In genomic region chr5:180080670-180081280, GRCh38 we compare ENCODE assay signal across 11 cellular contexts. TPM values are rescaled to one million over a fixed set of nuclear protein-coding genes. Genes with fewer than 3 reads are reported as not detected.
DNase-seq lines count a peak whose midpoint lies in the region; ATAC-seq lines count a peak whose summit lies in the region.
"Had no signal": no experiment of that assay in that cellular context is flagged by ENCODE, and none has a peak within 500 bp of the region (broad histone marks: within the 10 kb centered on the region; RNA-seq: fewer than 3 reads in every experiment).

No MANE protein-coding gene starts in this region.

- no peaks in the 10 kb centered on the region for H3K9me3 Mint-ChIP-seq in activated CD4-positive, alpha-beta T cell treated with anti-CD3 and anti-CD28 coated beads, Interleukin-2, amount 10 ng/mL, durations not matched to agents 24 days and 14 days
- H3K9me3 Mint-ChIP-seq in activated naive CD8-positive, alpha-beta T cell (ENCODE audit: low read depth) = no peaks in the 10 kb centered on the region
- H3K9me3 Mint-ChIP-seq: neural crest cell had no signal

- intact Hi-C loops in activated CD4-positive, alpha-beta T cell treated with anti-CD3 and anti-CD28 coated beads, Interleukin-2, amount 10 ng/mL, durations not matched to agents 24 days and 14 days (cut with micrococcal nuclease) = no loop called here
- intact Hi-C loops in posterior vena cava (cut with DNase I) = loop anchor here in 1 of 2 donors (10.0 kb wide), 1 partner anchor 1186 kb away; the partner anchor contains the start of gene ZFP2

- DNase-seq in CD1c-positive myeloid dendritic cell (ENCODE audit: extremely low spot score) (peak; percentile 33), AG08395 (ENCODE audit: low spot score) (no peak), posterior vena cava (ENCODE audit: low spot score) (no peak), epidermal melanocyte (ENCODE audit: insufficient read length, low spot score) (no peak)
- peak; percentile 67 for DNase-seq in activated CD4-positive, alpha-beta T cell treated with anti-CD3 and anti-CD28 coated beads, Interleukin-2, amount 10 ng/mL, durations not matched to agents 24 days and 14 days
- DNase-seq in stimulated activated CD4-positive, alpha-beta T cell treated with anti-CD3 and anti-CD28 coated beads, Interleukin-1b, Interleukin-23, amount 100 ng/mL, for 48 hours = peak; percentile 49
- DNase-seq: heart right ventricle, NCI-H446 had no signal

- peaks cover 19% of the 10 kb centered on the region for H3K27me3 Mint-ChIP-seq in activated CD4-positive, alpha-beta T cell treated with anti-CD3 and anti-CD28 coated beads, Interleukin-2, amount 10 ng/mL, durations not matched to agents 24 days and 14 days
- H3K27me3 Mint-ChIP-seq in activated naive CD8-positive, alpha-beta T cell = peaks cover 11% of the 10 kb centered on the region

- no peak overlapping the region for H3K27ac Mint-ChIP-seq in activated CD4-positive, alpha-beta T cell treated with anti-CD3 and anti-CD28 coated beads, Interleukin-2, amount 10 ng/mL, durations not matched to agents 24 days and 14 days
- H3K27ac Mint-ChIP-seq in activated naive CD8-positive, alpha-beta T cell = no peak overlapping the region

- no peak for ATAC-seq in GM18870 (IDR thresholded peaks at IDR 0.05; ENCODE audit: unreplicated experiment)
- ATAC-seq: heart right ventricle had no signal

- H3K4me1 Mint-ChIP-seq in activated CD4-positive, alpha-beta T cell treated with anti-CD3 and anti-CD28 coated beads, Interleukin-2, amount 10 ng/mL, durations not matched to agents 24 days and 14 days = peaks cover 3% of the 10 kb centered on the region
- H3K4me1 Mint-ChIP-seq in activated naive CD8-positive, alpha-beta T cell (ENCODE audit: low read depth) = peaks cover 15% of the 10 kb centered on the region

- no peak overlapping the region for H3K4me3 Mint-ChIP-seq in activated CD4-positive, alpha-beta T cell treated with anti-CD3 and anti-CD28 coated beads, Interleukin-2, amount 10 ng/mL, durations not matched to agents 24 days and 14 days
- H3K4me3 Mint-ChIP-seq in activated naive CD8-positive, alpha-beta T cell = peak overlapping the region; percentile 80
- H3K4me3 Mint-ChIP-seq: neural crest cell had no signal

- H3K36me3 Mint-ChIP-seq in activated CD4-positive, alpha-beta T cell treated with anti-CD3 and anti-CD28 coated beads, Interleukin-2, amount 10 ng/mL, durations not matched to agents 24 days and 14 days (ENCODE audit: low read depth) = no peaks in the 10 kb centered on the region
- no peaks in the 10 kb centered on the region for H3K36me3 Mint-ChIP-seq in activated naive CD8-positive, alpha-beta T cell

RNA-seq across cellular contexts. Expression of gene RNF130, which starts 9.2 kb away (rescaled TPM):
- 7.3 and 8.9 TPM in 2 replicates for total RNA-seq in activated CD4-positive, alpha-beta T cell treated with anti-CD3 and anti-CD28 coated beads, Interleukin-2, amount 10 ng/mL, durations not matched to agents 24 days and 14 days
- 10 to 100 TPM; 66.6 to 80.3 TPM for total RNA-seq in posterior vena cava

Comparison
In these comparisons a context has a peak if more than half of its experiments do, and no peak if none do; other contexts are left out.
1. DNase-seq: peak in CD1c-positive myeloid dendritic cell (single experiment), activated CD4-positive, alpha-beta T cell treated with anti-CD3 and anti-CD28 coated beads, Interleukin-2, amount 10 ng/mL, durations not matched to agents 24 days and 14 days (single experiment) and stimulated activated CD4-positive, alpha-beta T cell treated with anti-CD3 and anti-CD28 coated beads, Interleukin-1b, Interleukin-23, amount 100 ng/mL, for 48 hours (single experiment); none in AG08395 (single experiment), posterior vena cava (single experiment) and epidermal melanocyte (single experiment).